8 cellular contexts compared by ENCODE assay signal in genomic region chr19:14048439-14049153, GRCh38. TPM values are rescaled to one million over a fixed set of nuclear protein-coding genes. Genes with fewer than 3 reads are reported as not detected.
DNase-seq lines count a peak whose midpoint lies in the region; ATAC-seq and TF ChIP-seq lines count a peak whose summit lies in the region.

No MANE protein-coding gene starts in this region.

- TF ChIP-seq EP300 in stomach (IDR thresholded peaks at IDR 0.05), result no peak

- peaks cover 4% of the 10 kb centered on the region for H3K9me3 Mint-ChIP-seq in activated CD4-positive, alpha-beta T cell treated with anti-CD3 and anti-CD28 coated beads for 36 hours (ENCODE audit: low read depth)
- H3K9me3 Mint-ChIP-seq in naive B cell, result peaks cover 0 to 2% (median 0%) of the 10 kb centered on the region in 7 donors

- H3K4me1 Mint-ChIP-seq in activated CD4-positive, alpha-beta T cell treated with anti-CD3 and anti-CD28 coated beads for 36 hours, result peaks cover 4% of the 10 kb centered on the region
- peaks cover 0 to 10% (median 4%) of the 10 kb centered on the region in 3 donors for H3K4me1 Mint-ChIP-seq in naive B cell

- H3K27ac Mint-ChIP-seq in activated CD4-positive, alpha-beta T cell treated with anti-CD3 and anti-CD28 coated beads for 36 hours, result peak overlapping the region; percentile 25
- peak overlapping the region in 3 of 6 donors; percentile 3 to 78 (median 28) for H3K27ac Mint-ChIP-seq in naive B cell

- no peak overlapping the region for H3K4me3 Mint-ChIP-seq in activated CD4-positive, alpha-beta T cell treated with anti-CD3 and anti-CD28 coated beads for 36 hours
- peak overlapping the region in 1 of 8 donors; percentile 41 for H3K4me3 Mint-ChIP-seq in naive B cell

- intact Hi-C loops in activated CD4-positive, alpha-beta T cell treated with anti-CD3 and anti-CD28 coated beads for 36 hours (cut with DNase I, micrococcal nuclease), result loop anchor here (1.0 to 5.0 kb wide), 2 partner anchors 96 to 168 kb away; partner anchors contain the start of gene DCAF15 (in 1 of the 2)
- intact Hi-C loops in stomach (cut with DNase I; ENCODE audit: low total_unique reads), result no loop called here

- no peak for TF ChIP-seq POLR2A in stomach (IDR thresholded peaks at IDR 0.05)

- H3K27me3 Mint-ChIP-seq in activated CD4-positive, alpha-beta T cell treated with anti-CD3 and anti-CD28 coated beads for 36 hours, result no peaks in the 10 kb centered on the region
- no peaks in the 10 kb centered on the region for H3K27me3 Mint-ChIP-seq in naive B cell

- TF ChIP-seq CTCF in LNCaP clone FGC (IDR thresholded peaks at IDR 0.05; ENCODE audit: control insufficient read depth, extremely low read depth, insufficient read depth) (peak; percentile 67), stomach (IDR thresholded peaks at IDR 0.05) (peak in 5 of 7 experiments; percentile 43 to 72 (median 58))

- H3K36me3 ChIP-seq in stomach, result peaks cover 3 to 34% (median 17%) of the 10 kb centered on the region in 4 donors

- 66 to 86% (median 80%) methylated on average over 7 to 8 of the region's 8 CpGs for WGBS in stomach, 5 donors

- peak; percentile 42 for DNase-seq in EH (ENCODE audit: low read depth)
- no peak for DNase-seq in LNCaP clone FGC (ENCODE audit: low read depth)
- DNase-seq in activated CD4-positive, alpha-beta T cell treated with anti-CD3 and anti-CD28 coated beads for 36 hours, result peak; percentile 87
- DNase-seq in dermis blood vessel endothelial cell, result peak; percentile 62
- peak; percentile 69 for DNase-seq in naive B cell
- peak; percentile 65 for DNase-seq in stomach
- DNase-seq in kidney glomerular epithelial cell (lab: John Stamatoyannopoulos, UW), result no peak

- CTCF ChIA-PET in activated CD4-positive, alpha-beta T cell treated with anti-CD3 and anti-CD28 coated beads for 36 hours (lab: Charles Lee), result interaction anchor here (0.6 to 3.3 kb wide), 30 partner anchors 10 to 216 kb away, joined by 3 to 35 read pairs (median 4); partner anchors contain the start of genes IL27RA and MISP3

- H3K27ac ChIP-seq in stomach, result no peak overlapping the region

- H3K27me3 ChIP-seq in stomach, result no peaks in the 10 kb centered on the region

- H3K36me3 Mint-ChIP-seq in activated CD4-positive, alpha-beta T cell treated with anti-CD3 and anti-CD28 coated beads for 36 hours (ENCODE audit: low read depth), result peaks cover 53% of the 10 kb centered on the region
- peaks cover 4 to 14% of the 10 kb centered on the region in 2 donors for H3K36me3 Mint-ChIP-seq in naive B cell

- POLR2A ChIA-PET in activated CD4-positive, alpha-beta T cell treated with anti-CD3 and anti-CD28 coated beads for 36 hours (lab: Charles Lee), result interaction anchor here (0.6 kb wide), 1 partner anchor 254 kb away, joined by 3 read pairs; the partner anchor contains the start of gene ZSWIM4

- H3K9me3 ChIP-seq in stomach, result peaks cover 0 to 6% (median 0%) of the 10 kb centered on the region in 4 donors

- H3K4me3 ChIP-seq in LNCaP clone FGC (ENCODE audit: low read depth, low read length) (no peak overlapping the region), stomach (no peak overlapping the region)

- no peaks in the 10 kb centered on the region for H3K4me1 ChIP-seq in stomach

- peak; percentile 87 for ATAC-seq in activated CD4-positive, alpha-beta T cell treated with anti-CD3 and anti-CD28 coated beads for 36 hours
- ATAC-seq in naive B cell (ENCODE audit: low read depth in 2 of 2), result peak; percentile 84 to 89
- ATAC-seq in GM18861 (IDR thresholded peaks at IDR 0.05; ENCODE audit: unreplicated experiment), result no peak

RNA-seq across cellular contexts. Expression of gene PALM3, which starts 13.3 kb away (rescaled TPM):
- under 1 TPM in 1 of 2 experiments, not detected in 1; 0.16 TPM for total RNA-seq in activated CD4-positive, alpha-beta T cell treated with anti-CD3 and anti-CD28 coated beads for 36 hours
- total RNA-seq in dermis blood vessel endothelial cell (not detected in 2 replicates), stomach (100 to 1,000 TPM in 1 of 5 donors, 10 to 100 TPM in 2, 1 to 10 TPM in 2; 4.2 to 100 (median 12.2) TPM)
- polyA plus RNA-seq in naive B cell (ENCODE audit: low read depth in 6 of 6) (not detected), stomach (100 to 1,000 TPM in 1 of 3 donors, 10 to 100 TPM in 2; 20.7 to 141 (median 22.5) TPM)

RNA-seq across cellular contexts. Expression of gene IL27RA, which starts 17.0 kb away (rescaled TPM):
- 10 to 100 TPM; 49.8 to 52.0 TPM for total RNA-seq in activated CD4-positive, alpha-beta T cell treated with anti-CD3 and anti-CD28 coated beads for 36 hours
- total RNA-seq in dermis blood vessel endothelial cell, result 4.5 and 11.4 TPM in 2 replicates
- polyA plus RNA-seq in naive B cell (ENCODE audit: low read depth in 6 of 6), result 10 to 100 TPM; 38.5 to 55.6 (median 48.2) TPM
- total RNA-seq in stomach, result 10 to 100 TPM in 1 of 5 donors, 1 to 10 TPM in 2, not detected in 2; 2.3 to 11.1 (median 4.0) TPM
- polyA plus RNA-seq in stomach, result 1 to 10 TPM; 1.1 to 2.6 (median 1.5) TPM

RNA-seq across cellular contexts. Expression of gene RLN3, which starts 20.6 kb away (rescaled TPM):
- total RNA-seq in activated CD4-positive, alpha-beta T cell treated with anti-CD3 and anti-CD28 coated beads for 36 hours, result not detected
- not detected in 2 replicates for total RNA-seq in dermis blood vessel endothelial cell
- not detected for polyA plus RNA-seq in naive B cell (ENCODE audit: low read depth in 6 of 6)
- total RNA-seq in stomach, result not detected
- not detected for polyA plus RNA-seq in stomach

RNA-seq across cellular contexts. Expression of gene MISP3, which starts 24.0 kb away (rescaled TPM):
- total RNA-seq in activated CD4-positive, alpha-beta T cell treated with anti-CD3 and anti-CD28 coated beads for 36 hours, result 1 to 10 TPM; 1.1 to 1.6 TPM
- total RNA-seq in dermis blood vessel endothelial cell, result under 0.01 and 0.19 TPM in 2 replicates
- under 1 TPM in 3 of 6 donors, not detected in 3; 0.16 to 0.53 (median 0.20) TPM for polyA plus RNA-seq in naive B cell (ENCODE audit: low read depth in 6 of 6)
- 10 to 100 TPM in 4 of 5 donors, 1 to 10 TPM in 1; 2.0 to 88.7 (median 34.1) TPM for total RNA-seq in stomach
- 10 to 100 TPM; 14.9 to 29.8 (median 25.1) TPM for polyA plus RNA-seq in stomach

RNA-seq across cellular contexts. Expression of gene C19orf67, which starts 37.0 kb away (rescaled TPM):
- total RNA-seq in activated CD4-positive, alpha-beta T cell treated with anti-CD3 and anti-CD28 coated beads for 36 hours, result under 1 TPM; 0.21 to 0.39 TPM
- total RNA-seq in dermis blood vessel endothelial cell (not detected in 2 replicates), stomach (not detected)
- polyA plus RNA-seq in naive B cell (ENCODE audit: low read depth in 6 of 6) (not detected), stomach (under 1 TPM in 1 of 3 donors, not detected in 2; 0.50 TPM)

Comparison
In these comparisons a context has a peak if more than half of its experiments do, and no peak if none do; other contexts are left out.
1. DNase-seq: peak in EH (single experiment), activated CD4-positive, alpha-beta T cell treated with anti-CD3 and anti-CD28 coated beads for 36 hours (single experiment), dermis blood vessel endothelial cell (single experiment), naive B cell (single experiment) and stomach (single experiment); none in LNCaP clone FGC (single experiment) and kidney glomerular epithelial cell (single experiment).